13 cellular contexts compared by ENCODE assay signal in genomic region chr5:150082889-150083288, GRCh38. TPM values are rescaled to one million over a fixed set of nuclear protein-coding genes. Genes with fewer than 3 reads are reported as not detected.
DNase-seq lines count a peak whose midpoint lies in the region; ATAC-seq and TF ChIP-seq lines count a peak whose summit lies in the region.
"Had no signal": no experiment of that assay in that cellular context is flagged by ENCODE, and none has a peak within 500 bp of the region (broad histone marks: within the 10 kb centered on the region; RNA-seq: fewer than 3 reads in every experiment).

No MANE protein-coding gene starts in this region.

- no peaks in the 10 kb centered on the region for H3K4me1 ChIP-seq in right cardiac atrium (ENCODE audit: control insufficient read depth, insufficient read depth, low read length)
- H3K4me1 ChIP-seq in heart left ventricle = peaks cover 0 to 39% (median 0%) of the 10 kb centered on the region in 12 donors
- H3K4me1 ChIP-seq in neutrophil (ENCODE audit: control insufficient read depth in 1 of 2, insufficient read depth in 1 of 2, low read depth in 1 of 2, low read length in 1 of 2) = peaks cover 50 to 55% of the 10 kb centered on the region in 2 experiments
- peaks cover 12% of the 10 kb centered on the region for H3K4me1 ChIP-seq in OCI-LY7 (ENCODE audit: insufficient read depth, low read length, poor library complexity, severe bottlenecking)

- no peaks in the 10 kb centered on the region for H4K20me1 ChIP-seq in OCI-LY7 (ENCODE audit: insufficient read depth, low read length)

- no peak overlapping the region for H2AFZ ChIP-seq in OCI-LY7 (ENCODE audit: low read length)

- H3K79me2 ChIP-seq in OCI-LY7 (ENCODE audit: insufficient read depth, low read depth, low read length) = no peaks in the 10 kb centered on the region

- no TSS peak for BruUV-seq in OCI-LY7 (replicated peaks; lab: Mats Ljungman, UMichigan)

- ATAC-seq in right cardiac atrium (no peak), heart left ventricle (peak in 1 of 4 donors; percentile 13), HG03097 (IDR thresholded peaks at IDR 0.05; ENCODE audit: low FRiP score, unreplicated experiment) (no peak)

- H3K4me3 ChIP-seq in right cardiac atrium (ENCODE audit: low read length) = no peak overlapping the region
- H3K4me3 ChIP-seq in heart left ventricle = peak overlapping the region in 9 of 12 donors; percentile 4 to 65 (median 15)
- peak overlapping the region; percentile 22 to 42 for H3K4me3 ChIP-seq in neutrophil (ENCODE audit: low read depth in 1 of 2, low read length in 1 of 2)
- H3K4me3 ChIP-seq in OCI-LY7 (ENCODE audit: low read depth, low read length, poor library complexity, severe bottlenecking) = no peak overlapping the region

- 67% methylated on average over 6 of the region's 6 CpGs for WGBS in right cardiac atrium
- WGBS in heart left ventricle, 4 donors = 56 to 72% (median 62%) methylated on average over 6 of the region's 6 CpGs

- H3K27me3 ChIP-seq in right cardiac atrium (ENCODE audit: control insufficient read depth, insufficient read depth) (no peaks in the 10 kb centered on the region), heart left ventricle (peaks cover 0 to 6% (median 0%) of the 10 kb centered on the region in 9 donors), neutrophil (no peaks in the 10 kb centered on the region)

- H3K4me2 ChIP-seq in OCI-LY7 (ENCODE audit: low read length) = no peak overlapping the region

- H3K36me3 ChIP-seq in heart left ventricle (peaks cover 0 to 33% (median 0%) of the 10 kb centered on the region in 9 donors), neutrophil (peaks cover 37% of the 10 kb centered on the region), OCI-LY7 (ENCODE audit: insufficient read depth, low read length) (no peaks in the 10 kb centered on the region)

- POLR2A ChIA-PET in OCI-LY7 (lab: Charles Lee) = interaction anchor here (0.6 kb wide), 1 partner anchor 398 kb away, joined by 3 read pairs; no protein-coding TSS in a partner anchor

- DNase-seq in cardiac septum (ENCODE audit: low spot score) (peak; percentile 73), right cardiac atrium (no peak), heart left ventricle (peak in 1 of 5 donors; percentile 34), EL (no peak), OCI-LY7 (ENCODE audit: low spot score) (no peak), NCI-H1048 (lab: John Stamatoyannopoulos, UW) (no peak)
- DNase-seq: activated B cell treated with CpG ODN at 0.5 μM for 24 hours; activated T-cell treated with anti-CD3 and anti-CD28 coated beads for 4 hours; central memory CD4-positive, alpha-beta T cell; foreskin melanocyte; NCI-H774 had no signal

- TF ChIP-seq CTCF in heart left ventricle (IDR thresholded peaks at IDR 0.05) (no peak), neutrophil (IDR thresholded peaks at IDR 0.05) (no peak), OCI-LY7 (conservative IDR thresholded peaks at IDR 0.05; ENCODE audit: low read length) (no peak)

- no peak overlapping the region for H3K27ac ChIP-seq in right cardiac atrium (ENCODE audit: low read length)
- peak overlapping the region in 4 of 12 donors; percentile 34 to 90 (median 48) for H3K27ac ChIP-seq in heart left ventricle
- H3K27ac ChIP-seq in neutrophil = peak overlapping the region; percentile 61
- no peak overlapping the region for H3K27ac ChIP-seq in OCI-LY7 (ENCODE audit: low read depth, low read length, poor library complexity, severe bottlenecking)

- intact Hi-C loops in cardiac septum (cut with DNase I) = no loop called here
- intact Hi-C loops in right cardiac atrium (cut with DNase I) = no loop called here
- intact Hi-C loops in heart left ventricle (cut with DNase I) = no loop called here
- intact Hi-C loops in OCI-LY7 (cut with micrococcal nuclease; ENCODE audit: unreplicated experiment) = no loop called here

- TF ChIP-seq POLR2A in heart left ventricle (IDR thresholded peaks at IDR 0.05) = no peak

- H3K9me2 ChIP-seq in OCI-LY7 (ENCODE audit: insufficient read depth, low read length) = no peaks in the 10 kb centered on the region

- CTCF ChIA-PET in OCI-LY7 (lab: Charles Lee; ENCODE audit: unreplicated experiment) = interaction anchor here (0.6 kb wide), 1 partner anchor 35 kb away, joined by 5 read pairs; no protein-coding TSS in a partner anchor

- no peaks in the 10 kb centered on the region for H3K9me3 ChIP-seq in right cardiac atrium (ENCODE audit: control insufficient read depth, low read length)
- H3K9me3 ChIP-seq in heart left ventricle = no peaks in the 10 kb centered on the region
- H3K9me3 ChIP-seq in neutrophil = no peaks in the 10 kb centered on the region
- no peaks in the 10 kb centered on the region for H3K9me3 ChIP-seq in OCI-LY7 (ENCODE audit: low read length)

RNA-seq across cellular contexts. Expression of gene CSF1R, which starts 3.5 kb away (rescaled TPM):
- 11.9 TPM for total RNA-seq in cardiac septum
- 10 to 100 TPM; 16.5 to 31.6 (median 24.8) TPM for total RNA-seq in right cardiac atrium
- polyA plus RNA-seq in right cardiac atrium = 4.5 TPM
- total RNA-seq in heart left ventricle = 100 to 1,000 TPM in 1 of 9 donors, 10 to 100 TPM in 6, 1 to 10 TPM in 2; 5.8 to 143 (median 12.0) TPM
- 1 to 10 TPM; 5.0 to 5.6 TPM for polyA plus RNA-seq in heart left ventricle
- not detected in 2 replicates for total RNA-seq in OCI-LY7 (2014; rRNA removed; shearing (Covaris generic))
- not detected in 2 replicates for total RNA-seq in OCI-LY7 (2022)

Comparison
In these comparisons a context has a peak if more than half of its experiments do, and no peak if none do; other contexts are left out.
1. H3K4me3 ChIP-seq: peak in heart left ventricle (9 of 12) and neutrophil (2 of 2); none in right cardiac atrium (single experiment) and OCI-LY7 (single experiment).
2. RNA of gene CSF1R, which starts 3.5 kb away (total RNA-seq): 16.5 to 31.6 TPM in right cardiac atrium, 5.8 to 143 TPM in heart left ventricle and 11.9 TPM in cardiac septum (single experiment); not detected in OCI-LY7; every median in the first group is over 4 times any median in the second.